Comparison of ENCODE assay signal across 27 cellular contexts in the genomic region with DNA sequence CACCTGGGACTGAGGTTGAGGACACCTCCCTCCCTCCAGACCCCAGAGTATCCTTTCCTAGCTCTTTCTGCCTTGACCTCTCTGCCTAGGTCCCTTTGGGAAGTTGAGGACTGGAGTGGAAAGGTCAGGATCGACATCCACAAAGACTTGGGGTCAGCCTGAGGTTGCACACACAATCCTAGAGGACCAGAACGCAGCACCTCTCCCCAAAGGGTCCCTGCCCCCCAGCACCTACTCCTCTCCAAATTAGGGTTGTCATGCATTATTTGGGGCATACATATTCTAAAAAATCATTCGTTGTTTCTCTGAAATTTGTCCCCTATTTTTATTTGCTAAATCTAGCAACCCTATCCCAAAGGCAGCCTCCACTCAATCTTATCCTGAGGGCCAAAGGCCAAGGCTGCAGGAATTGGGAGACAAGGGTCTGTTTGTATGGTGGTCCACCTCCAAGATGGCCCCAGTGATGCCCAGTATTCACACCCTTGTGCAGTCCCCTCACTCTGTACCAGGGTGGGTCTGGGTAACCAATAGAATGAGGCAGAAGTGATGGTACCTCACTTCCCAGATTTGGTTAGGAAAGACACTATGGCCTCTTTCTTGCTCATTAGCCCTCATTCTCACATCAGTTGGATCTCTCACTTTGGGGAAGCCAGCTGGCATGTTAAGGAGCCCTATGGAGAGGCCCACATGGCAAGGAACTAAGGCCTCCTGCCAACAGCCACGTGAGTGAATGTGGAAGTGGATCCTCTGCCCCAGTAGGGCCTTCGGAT. TPM values are rescaled to one million over a fixed set of nuclear protein-coding genes. Genes with fewer than 3 reads are reported as not detected.
"Had no signal": no experiment of that assay in that cellular context is flagged by ENCODE, and none has a peak within 500 bp of the region (broad histone marks: within the 10 kb centered on the region; RNA-seq: fewer than 3 reads in every experiment).

No MANE protein-coding gene starts in this region.

- H3K9me3 Mint-ChIP-seq: T-cell had no signal

- H3K4me3 ChIP-seq: cardiac muscle cell, SK-N-MC had no signal

- H3K27me3 ChIP-seq: brain microvascular endothelial cell, cardiac muscle cell had no signal

- H3K36me3 ChIP-seq: brain microvascular endothelial cell, cardiac muscle cell had no signal

- H3K36me3 Mint-ChIP-seq: T-cell had no signal

- H3K27ac Mint-ChIP-seq: activated CD8-positive, alpha-beta T cell treated with anti-CD3 and anti-CD28 coated beads for 36 hours; T-cell had no signal

- H3K27ac ChIP-seq: brain microvascular endothelial cell, cardiac muscle cell, SK-N-MC had no signal

- H3K4me3 Mint-ChIP-seq: activated CD8-positive, alpha-beta T cell treated with anti-CD3 and anti-CD28 coated beads for 36 hours; T-cell had no signal

- DNase-seq: activated CD4-positive, alpha-beta T cell treated with anti-CD3 and anti-CD28 coated beads for 4 hours; activated CD8-positive, alpha-beta memory T cell treated with anti-CD3 and anti-CD28 coated beads, Interleukin-2, amount 50 U/mL, for 4 hours; activated CD8-positive, alpha-beta T cell treated with anti-CD3 and anti-CD28 coated beads for 36 hours; activated naive CD4-positive, alpha-beta T cell treated with anti-CD3 and anti-CD28 coated beads, Interleukin-2, amount 50 U/mL, for 16 hours; amniotic stem cell; brain microvascular endothelial cell; cerebellar nuclear complex; Karpas-422; MM.1S; NCI-H1105; NCI-H1436; NCI-H1694 treated with DMSO at 0.1 percent for 48 hours; NCI-H2029 treated with DMSO at 0.1 percent for 48 hours; NCI-H345; NCI-H510A; NCI-H526 treated with DMSO at 0.1 percent for 48 hours; NCI-H82; NK-92 treated with Interleukin-12 subunit alpha and Interleukin-12 subunit beta, amount 100 ng/mL, for 24 hours; OCI-M1; RPMI8226; T-cell; T-helper 2 cell; T1000 had no signal

- ATAC-seq: activated CD8-positive, alpha-beta T cell treated with anti-CD3 and anti-CD28 coated beads for 36 hours; Panc1; Right ventricle myocardium inferior; T-cell had no signal

RNA-seq across cellular contexts. Expression of gene CHRNG, which starts 3.5 kb away (rescaled TPM):
- total RNA-seq: activated CD8-positive, alpha-beta T cell treated with anti-CD3 and anti-CD28 coated beads for 36 hours; cardiac muscle cell; Right ventricle myocardium inferior; T-cell had no signal

RNA-seq across cellular contexts. Expression of gene CHRND, which starts 10.0 kb away (rescaled TPM):
- total RNA-seq: activated CD8-positive, alpha-beta T cell treated with anti-CD3 and anti-CD28 coated beads for 36 hours; Right ventricle myocardium inferior; T-cell had no signal

RNA-seq across cellular contexts. Expression of gene PRSS56, which starts 15.8 kb away (rescaled TPM):
- total RNA-seq: activated CD8-positive, alpha-beta T cell treated with anti-CD3 and anti-CD28 coated beads for 36 hours; cardiac muscle cell; T-cell had no signal
- polyA plus RNA-seq: cardiac muscle cell had no signal
